7 cellular contexts compared by ENCODE assay signal in the genomic region with DNA sequence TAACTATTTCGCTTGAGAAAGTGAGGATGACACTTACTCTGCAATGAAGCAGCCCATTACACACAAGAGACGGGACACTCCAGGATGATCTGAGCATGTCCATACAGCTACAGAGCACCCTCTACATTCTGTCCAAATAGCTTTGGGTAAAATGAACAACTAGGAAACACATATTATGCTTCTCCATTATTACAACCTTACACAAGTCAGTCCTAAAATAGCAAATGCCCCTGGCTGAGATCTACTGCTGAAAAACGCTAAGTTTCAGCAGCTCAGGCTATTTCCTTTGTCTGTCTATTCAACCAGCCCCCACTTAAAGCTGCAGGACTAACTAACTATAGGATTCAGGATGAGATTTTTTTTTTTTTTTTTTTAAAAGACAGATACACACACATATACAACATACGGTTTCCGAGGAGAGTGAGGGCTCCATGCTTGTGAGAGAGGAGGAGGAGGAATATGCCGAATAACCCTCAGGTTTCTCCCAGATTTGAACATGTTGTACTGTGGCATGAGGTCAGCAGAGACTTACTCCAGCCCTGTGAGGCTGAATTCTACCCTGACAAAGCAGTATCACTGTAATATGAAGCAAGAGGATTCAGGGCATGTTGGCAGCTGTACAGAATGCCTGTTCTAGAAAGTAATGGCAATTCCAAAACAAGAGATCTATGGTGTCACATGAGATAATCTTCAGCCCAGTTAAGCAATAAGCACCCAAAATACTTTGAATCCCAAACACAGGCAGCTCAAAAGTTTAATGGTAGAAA.
DNase-seq lines count a peak whose midpoint lies in the region; ATAC-seq and TF ChIP-seq lines count a peak whose summit lies in the region.

No MANE protein-coding gene starts in this region.

- H3K4me1 Mint-ChIP-seq in type B pancreatic cell (ENCODE audit: unreplicated experiment), result peaks cover 16% of the 10 kb centered on the region

- no peak for TF ChIP-seq CTCF in mucosa of descending colon (IDR thresholded peaks at IDR 0.05)
- TF ChIP-seq CTCF in type B pancreatic cell (conservative IDR thresholded peaks at IDR 0.05), result no peak

- peak; percentile 74 for DNase-seq in NCI-H226
- peak in 1 of 3 donors; percentile 25 for DNase-seq in mucosa of descending colon
- no peak for DNase-seq in type B pancreatic cell (ENCODE audit: extremely low spot score, unreplicated experiment)
- no peak for DNase-seq in activated effector memory CD4-positive, alpha-beta T cell treated with Interleukin-2 at 50 U/mL for 16 hours
- DNase-seq in D341Med (ENCODE audit: low spot score), result no peak

- H3K36me3 ChIP-seq in esophagus (ENCODE audit: control insufficient read depth in 2 of 2, insufficient read depth in 2 of 2, low read length in 1 of 2) (no peaks in the 10 kb centered on the region), mucosa of descending colon (ENCODE audit: low read depth) (no peaks in the 10 kb centered on the region)

- H3K36me3 Mint-ChIP-seq in type B pancreatic cell, result no peaks in the 10 kb centered on the region

- 51 to 62% methylated on average over 6 of the region's 6 CpGs for WGBS in esophagus, 2 donors

- H3K4me1 ChIP-seq in esophagus (ENCODE audit: control insufficient read depth in 2 of 2, insufficient read depth in 2 of 2, low read length in 1 of 2) (no peaks in the 10 kb centered on the region), mucosa of descending colon (ENCODE audit: low read depth) (no peaks in the 10 kb centered on the region)

- no peaks in the 10 kb centered on the region for H3K9me3 Mint-ChIP-seq in type B pancreatic cell

- ATAC-seq in mucosa of descending colon (peak; percentile 52), HG02938 (IDR thresholded peaks at IDR 0.05; ENCODE audit: unreplicated experiment) (no peak)

- no peaks in the 10 kb centered on the region for H3K27me3 ChIP-seq in esophagus (ENCODE audit: control insufficient read depth in 1 of 2, insufficient read depth in 2 of 2, low read length in 2 of 2)

- peak overlapping the region; percentile 4 to 32 for H3K27ac ChIP-seq in esophagus (ENCODE audit: low read depth in 2 of 2, low read length in 1 of 2)

- H3K27me3 Mint-ChIP-seq in type B pancreatic cell, result no peaks in the 10 kb centered on the region

- H3K4me3 ChIP-seq in esophagus (ENCODE audit: low read depth in 1 of 2, low read length in 2 of 2) (no peak overlapping the region), mucosa of descending colon (no peak overlapping the region)

- intact Hi-C loops in mucosa of descending colon (cut with DNase I, micrococcal nuclease), result no loop called here

- H3K9me3 ChIP-seq in esophagus (ENCODE audit: control insufficient read depth in 2 of 2, insufficient read depth in 1 of 2, low read depth in 1 of 2, low read length in 1 of 2) (no peaks in the 10 kb centered on the region), mucosa of descending colon (no peaks in the 10 kb centered on the region)

- H3K4me3 Mint-ChIP-seq in type B pancreatic cell, result no peak overlapping the region

- H3K27ac Mint-ChIP-seq in type B pancreatic cell, result peak overlapping the region; percentile 47
